18 cellular contexts compared by ENCODE assay signal in genomic region chr9:96448546-96449170, GRCh38. TPM values are rescaled to one million over a fixed set of nuclear protein-coding genes. Genes with fewer than 3 reads are reported as not detected.
DNase-seq lines count a peak whose midpoint lies in the region; ATAC-seq and TF ChIP-seq lines count a peak whose summit lies in the region.
"Had no signal": no experiment of that assay in that cellular context is flagged by ENCODE, and none has a peak within 500 bp of the region (broad histone marks: within the 10 kb centered on the region; RNA-seq: fewer than 3 reads in every experiment).

No MANE protein-coding gene starts in this region.

- no peak for TF ChIP-seq CTCF in right atrium auricular region (IDR thresholded peaks at IDR 0.05)
- TF ChIP-seq CTCF in natural killer cell (IDR thresholded peaks at IDR 0.05), result no peak
- TF ChIP-seq CTCF in body of pancreas (IDR thresholded peaks at IDR 0.05), result no peak

- DNase-seq in right atrium auricular region (ENCODE audit: low spot score) (peak; percentile 43), Right ventricle myocardium superior (no peak), natural killer cell (no peak), body of pancreas (no peak), HuH-7 (ENCODE audit: low spot score) (no peak), amniotic stem cell (lab: John Stamatoyannopoulos, UW) (no peak), AG20443 (ENCODE audit: low spot score) (no peak)
- DNase-seq in activated T-helper 1 cell treated with anti-CD3 and anti-CD28 coated beads, Interleukin-12 subunit alpha, Interleukin-12 subunit beta, Interleukin-2, Interleukin-4 antibody, amounts not matched to agents 30 ng/mL and 10 ng/mL and 1 ng/mL, durations not matched to agents 14 hours and 24 hours and 36 hours (ENCODE audit: low spot score), result no peak
- DNase-seq: activated CD8-positive, alpha-beta memory T cell treated with anti-CD3 and anti-CD28 coated beads, Interleukin-2, amount 50 U/mL, for 4 hours; central memory CD4-positive, alpha-beta T cell; effector memory CD4-positive, alpha-beta T cell; hypothalamus; left cardiac atrium; NCI-H1436; SHP77 treated with DMSO at 0.1 percent for 48 hours had no signal

- H3K4me3 Mint-ChIP-seq in activated T-helper 1 cell treated with anti-CD3 and anti-CD28 coated beads, Interleukin-12 subunit alpha, Interleukin-12 subunit beta, Interleukin-2, Interleukin-4 antibody, amounts not matched to agents 30 ng/mL and 10 ng/mL and 1 ng/mL, durations not matched to agents 14 hours and 24 hours and 36 hours, result peak overlapping the region; percentile 82
- H3K4me3 Mint-ChIP-seq in natural killer cell, result peak overlapping the region; percentile 81

- H3K36me3 ChIP-seq in right atrium auricular region, result no peaks in the 10 kb centered on the region
- H3K36me3 ChIP-seq in body of pancreas (replicated peaks in 1 of 2; ENCODE audit: insufficient read depth in 1 of 2, low read depth in 2 of 2), result no peaks in the 10 kb centered on the region

- no peak for TF ChIP-seq POLR2A in body of pancreas (IDR thresholded peaks at IDR 0.05)

- intact Hi-C loops in Right ventricle myocardium superior (cut with DNase I) (no loop called here), natural killer cell (cut with micrococcal nuclease) (loop anchor here (1.0 kb wide), 1 partner anchor 30 kb away; the partner anchor contains the start of gene ZNF367), body of pancreas (cut with DNase I) (no loop called here)
- intact Hi-C loops in activated T-helper 1 cell treated with anti-CD3 and anti-CD28 coated beads, Interleukin-12 subunit alpha, Interleukin-12 subunit beta, Interleukin-2, Interleukin-4 antibody, amounts not matched to agents 30 ng/mL and 10 ng/mL and 1 ng/mL, durations not matched to agents 14 hours and 24 hours and 36 hours (cut with micrococcal nuclease), result no loop called here

- no peaks in the 10 kb centered on the region for H3K9me3 Mint-ChIP-seq in activated T-helper 1 cell treated with anti-CD3 and anti-CD28 coated beads, Interleukin-12 subunit alpha, Interleukin-12 subunit beta, Interleukin-2, Interleukin-4 antibody, amounts not matched to agents 30 ng/mL and 10 ng/mL and 1 ng/mL, durations not matched to agents 14 hours and 24 hours and 36 hours
- H3K9me3 Mint-ChIP-seq in natural killer cell, result no peaks in the 10 kb centered on the region
- H3K9me3 Mint-ChIP-seq: activated naive CD4-positive, alpha-beta T cell treated with anti-CD3 and anti-CD28 coated beads, Interleukin-2, amount 50 U/mL, for 24 hours; stimulated activated naive CD8-positive, alpha-beta T cell treated with anti-CD3 and anti-CD28 coated beads, Interleukin-15, Interleukin-2, amounts not matched to agents 100 ng/mL and 50 ng/mL, for 24 hours had no signal

- H3K36me3 Mint-ChIP-seq in activated T-helper 1 cell treated with anti-CD3 and anti-CD28 coated beads, Interleukin-12 subunit alpha, Interleukin-12 subunit beta, Interleukin-2, Interleukin-4 antibody, amounts not matched to agents 30 ng/mL and 10 ng/mL and 1 ng/mL, durations not matched to agents 14 hours and 24 hours and 36 hours (ENCODE audit: low read depth), result peaks cover 1% of the 10 kb centered on the region
- H3K36me3 Mint-ChIP-seq in natural killer cell, result no peaks in the 10 kb centered on the region

- peaks cover 29% of the 10 kb centered on the region for H3K27me3 Mint-ChIP-seq in activated T-helper 1 cell treated with anti-CD3 and anti-CD28 coated beads, Interleukin-12 subunit alpha, Interleukin-12 subunit beta, Interleukin-2, Interleukin-4 antibody, amounts not matched to agents 30 ng/mL and 10 ng/mL and 1 ng/mL, durations not matched to agents 14 hours and 24 hours and 36 hours (ENCODE audit: insufficient read depth)
- H3K27me3 Mint-ChIP-seq in natural killer cell (ENCODE audit: low read depth in 2 of 2), result peaks cover 12 to 28% of the 10 kb centered on the region in 2 donors
- H3K27me3 Mint-ChIP-seq: activated naive CD4-positive, alpha-beta T cell treated with anti-CD3 and anti-CD28 coated beads, Interleukin-2, amount 50 U/mL, for 24 hours had no signal

- H3K27me3 ChIP-seq in right atrium auricular region (no peaks in the 10 kb centered on the region), body of pancreas (no peaks in the 10 kb centered on the region)

- H3K4me1 Mint-ChIP-seq in activated T-helper 1 cell treated with anti-CD3 and anti-CD28 coated beads, Interleukin-12 subunit alpha, Interleukin-12 subunit beta, Interleukin-2, Interleukin-4 antibody, amounts not matched to agents 30 ng/mL and 10 ng/mL and 1 ng/mL, durations not matched to agents 14 hours and 24 hours and 36 hours (ENCODE audit: low read depth), result peaks cover 20% of the 10 kb centered on the region
- H3K4me1 Mint-ChIP-seq in natural killer cell, result peaks cover 6 to 23% of the 10 kb centered on the region in 2 donors

- no peak overlapping the region for H3K4me3 ChIP-seq in right atrium auricular region
- no peak overlapping the region for H3K4me3 ChIP-seq in body of pancreas

- no peak overlapping the region for H3K27ac Mint-ChIP-seq in activated T-helper 1 cell treated with anti-CD3 and anti-CD28 coated beads, Interleukin-12 subunit alpha, Interleukin-12 subunit beta, Interleukin-2, Interleukin-4 antibody, amounts not matched to agents 30 ng/mL and 10 ng/mL and 1 ng/mL, durations not matched to agents 14 hours and 24 hours and 36 hours
- no peak overlapping the region for H3K27ac Mint-ChIP-seq in natural killer cell
- H3K27ac Mint-ChIP-seq: stimulated activated naive CD8-positive, alpha-beta T cell treated with anti-CD3 and anti-CD28 coated beads, Interleukin-15, Interleukin-2, amounts not matched to agents 100 ng/mL and 50 ng/mL, for 24 hours had no signal

- 72 to 75% methylated on average over 11 of the region's 11 CpGs for WGBS in body of pancreas, 2 donors

- H3K4me1 ChIP-seq in right atrium auricular region (peaks cover 0 to 16% of the 10 kb centered on the region in 2 donors), body of pancreas (peaks cover 16% of the 10 kb centered on the region)

- H3K9me3 ChIP-seq in right atrium auricular region, result no peaks in the 10 kb centered on the region
- no peaks in the 10 kb centered on the region for H3K9me3 ChIP-seq in body of pancreas

- ATAC-seq in Right ventricle myocardium superior (ENCODE audit: poor library complexity) (no peak), natural killer cell (no peak), body of pancreas (no peak)
- ATAC-seq: activated CD4-positive, CD25-positive, alpha-beta regulatory T cell treated with anti-CD3 and anti-CD28 coated beads, Interleukin-2, amount 50 U/mL, for 24 hours had no signal

- no peak overlapping the region for H3K27ac ChIP-seq in right atrium auricular region
- H3K27ac ChIP-seq in body of pancreas, result no peak overlapping the region

RNA-seq across cellular contexts. Expression of gene HABP4, which starts 1.3 kb away (rescaled TPM):
- total RNA-seq in right atrium auricular region, result 10 to 100 TPM; 16.5 to 20.5 TPM
- 22.8 TPM for total RNA-seq in Right ventricle myocardium superior
- 10.8 and 11.1 TPM in 2 replicates for total RNA-seq in activated T-helper 1 cell treated with anti-CD3 and anti-CD28 coated beads, Interleukin-12 subunit alpha, Interleukin-12 subunit beta, Interleukin-2, Interleukin-4 antibody, amounts not matched to agents 30 ng/mL and 10 ng/mL and 1 ng/mL, durations not matched to agents 14 hours and 24 hours and 36 hours
- 1 to 10 TPM; 3.0 to 3.9 (median 3.6) TPM for total RNA-seq in natural killer cell
- 10 to 100 TPM; 12.2 to 12.5 TPM for total RNA-seq in body of pancreas

RNA-seq across cellular contexts. Expression of gene ZNF367, which starts 30.5 kb away (rescaled TPM):
- total RNA-seq in right atrium auricular region (1 to 10 TPM in 1 of 2 donors, under 1 TPM in 1; 0.75 to 1.2 TPM), Right ventricle myocardium superior (4.3 TPM), natural killer cell (1 to 10 TPM; 4.4 to 6.2 (median 4.5) TPM), body of pancreas (1 to 10 TPM; 1.0 to 2.6 TPM)
- 21.8 and 22.0 TPM in 2 replicates for total RNA-seq in activated T-helper 1 cell treated with anti-CD3 and anti-CD28 coated beads, Interleukin-12 subunit alpha, Interleukin-12 subunit beta, Interleukin-2, Interleukin-4 antibody, amounts not matched to agents 30 ng/mL and 10 ng/mL and 1 ng/mL, durations not matched to agents 14 hours and 24 hours and 36 hours
